17 cellular contexts compared by ENCODE assay signal in the genomic region with DNA sequence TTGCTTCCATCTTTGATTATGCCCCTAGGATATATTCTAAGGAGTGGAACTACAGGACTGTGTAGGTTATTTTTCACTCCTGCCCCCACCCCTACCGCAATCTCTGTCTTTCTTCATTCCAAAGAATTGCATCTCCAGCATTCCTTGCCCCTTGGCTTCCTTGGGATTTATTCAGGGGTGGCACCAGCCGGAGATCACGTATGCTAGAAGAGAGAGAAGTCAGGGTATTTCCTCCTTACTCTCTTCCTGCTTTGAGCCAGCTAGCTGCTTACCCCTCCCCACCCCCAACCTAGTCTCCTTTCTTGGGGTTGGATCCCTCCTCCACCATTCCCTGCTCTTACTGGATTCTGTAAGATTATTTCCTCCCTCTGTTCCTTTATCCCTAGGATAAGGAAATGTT. TPM values are rescaled to one million over a fixed set of nuclear protein-coding genes. Genes with fewer than 3 reads are reported as not detected.
DNase-seq lines count a peak whose midpoint lies in the region; ATAC-seq, FAIRE-seq and TF ChIP-seq lines count a peak whose summit lies in the region.
"Had no signal": no experiment of that assay in that cellular context is flagged by ENCODE, and none has a peak within 500 bp of the region (broad histone marks: within the 10 kb centered on the region; RNA-seq: fewer than 3 reads in every experiment).

No MANE protein-coding gene starts in this region.

- TF ChIP-seq POLR2A in GM12878 (IDR thresholded peaks at IDR 0.05; ENCODE audit: low read depth, low read length) = no peak

- TF ChIP-seq RAD21 in GM12878 (IDR thresholded peaks at IDR 0.05; ENCODE audit: insufficient read depth, low read depth, low read length) = no peak

- 73% methylated on average over 3 of the region's 3 CpGs for WGBS in GM12878 (ENCODE audit: insufficient coverage, insufficient replicate concordance, low lambda C conversion rate, missing lambda C conversion rate)

- H3K9ac ChIP-seq in Loucy (ENCODE audit: low read depth, low read length, poor library complexity, severe bottlenecking) (no peak overlapping the region), GM12878 (ENCODE audit: control insufficient read depth, insufficient read depth, low read length) (no peak overlapping the region)

- peak overlapping the region; percentile 24; the same call in 1 of the 2 replicates for H2AFZ ChIP-seq in Loucy (ENCODE audit: low read length)
- H2AFZ ChIP-seq in GM12878 (ENCODE audit: control insufficient read depth, low read depth, low read length) = peak overlapping the region; percentile 6

- in situ Hi-C loops in GM12878 (cut with MboI) = no loop called here

- H3K27me3 Mint-ChIP-seq in glutamatergic neuron (ENCODE audit: unreplicated experiment) = peaks cover 2% of the 10 kb centered on the region

- H3K9me3 ChIP-seq in Loucy (ENCODE audit: insufficient read depth, low read depth, low read length) = no peaks in the 10 kb centered on the region
- H3K9me3 ChIP-seq in GM12878 (replicated peaks; ENCODE audit: control insufficient read depth, insufficient read depth, low read length) = no peaks in the 10 kb centered on the region
- H3K9me3 ChIP-seq in neutrophil = no peaks in the 10 kb centered on the region
- H3K9me3 ChIP-seq: heart left ventricle had no signal

- RAD21 ChIA-PET in GM12878 (lab: Charles Lee; ENCODE audit: unreplicated experiment) = interaction anchor here (0.6 to 1.0 kb wide), 4 partner anchors 11 to 42 kb away, joined by 3 read pairs; a partner anchor contains a TSS

- TF ChIP-seq EP300 in GM12878 (IDR thresholded peaks at IDR 0.05; ENCODE audit: borderline replicate concordance in 1 of 2, control insufficient read depth in 1 of 2, low read depth in 2 of 2, low read length in 2 of 2) = no peak

- no peak overlapping the region for H3K27ac Mint-ChIP-seq in glutamatergic neuron (ENCODE audit: unreplicated experiment)

- intact Hi-C loops in GM12878 (cut with micrococcal nuclease; ENCODE audit: unreplicated experiment) = no loop called here

- H3K36me3 Mint-ChIP-seq in glutamatergic neuron (ENCODE audit: unreplicated experiment) = no peaks in the 10 kb centered on the region

- no peaks in the 10 kb centered on the region for H3K27me3 ChIP-seq in Loucy (ENCODE audit: insufficient read depth, low read length, poor library complexity, severe bottlenecking)
- no peaks in the 10 kb centered on the region for H3K27me3 ChIP-seq in GM12878 (replicated peaks in 1 of 2; ENCODE audit: control insufficient read depth in 2 of 2, insufficient read depth in 2 of 2, low read length in 1 of 2)
- H3K27me3 ChIP-seq in neutrophil = no peaks in the 10 kb centered on the region
- H3K27me3 ChIP-seq: heart left ventricle had no signal

- H3K4me3 ChIP-seq in Loucy (ENCODE audit: low read length, poor library complexity, severe bottlenecking) = no peak overlapping the region
- no peak overlapping the region for H3K4me3 ChIP-seq in GM12878
- H3K4me3 ChIP-seq in neutrophil (ENCODE audit: low read depth in 1 of 2, low read length in 1 of 2) = peak overlapping the region in 1 of 2 experiments; percentile 25
- H3K4me3 ChIP-seq: heart left ventricle had no signal

- H4K20me1 ChIP-seq in Loucy (ENCODE audit: insufficient read depth, low read length, poor library complexity, severe bottlenecking) (no peaks in the 10 kb centered on the region), GM12878 (ENCODE audit: control insufficient read depth, insufficient read depth) (no peaks in the 10 kb centered on the region)

- H3K4me1 ChIP-seq in Loucy (ENCODE audit: insufficient read depth, low read length, poor library complexity, severe bottlenecking) (peaks cover 13% of the 10 kb centered on the region), GM12878 (ENCODE audit: control insufficient read depth, insufficient read depth, low read length) (peaks cover 23% of the 10 kb centered on the region), neutrophil (ENCODE audit: control insufficient read depth in 1 of 2, insufficient read depth in 1 of 2, low read depth in 1 of 2, low read length in 1 of 2) (peaks cover 53 to 63% of the 10 kb centered on the region in 2 experiments)

- FAIRE-seq in GM12878 (lab: Jason Lieb, UNC) = no peak
- FAIRE-seq: GM12891 had no signal

- ATAC-seq in GM12878 = no peak
- no peak for ATAC-seq in HG02973 (IDR thresholded peaks at IDR 0.05; ENCODE audit: unreplicated experiment)
- ATAC-seq: HCT116, heart left ventricle, left lobe of liver, Panc1 had no signal

- H3K4me1 Mint-ChIP-seq in glutamatergic neuron (ENCODE audit: low read depth, unreplicated experiment) = peaks cover 5% of the 10 kb centered on the region

- H3K27ac ChIP-seq in GM12878 (ENCODE audit: control insufficient read depth, insufficient read depth) = no peak overlapping the region
- H3K27ac ChIP-seq in neutrophil = peak overlapping the region; percentile 78
- H3K27ac ChIP-seq: heart left ventricle had no signal

- POLR2A ChIA-PET in GM12878 (lab: Charles Lee) (interaction anchor here (0.7 to 1.2 kb wide), 2 partner anchors 26 to 33 kb away, joined by 3 read pairs; no protein-coding TSS in a partner anchor), GM10248 (lab: Yijun Ruan, JAX) (no interaction called here)

- SMC1A ChIA-PET in GM12878 (lab: Charles Lee; ENCODE audit: uncharacterized antibody, unreplicated experiment) = interaction anchor here (0.9 to 18.4 kb wide), 4 partner anchors 8 to 86 kb away, joined by 3 to 488 read pairs (median 8); a partner anchor contains a TSS

- no peak overlapping the region for H3K4me3 Mint-ChIP-seq in glutamatergic neuron (ENCODE audit: unreplicated experiment)
- H3K4me3 Mint-ChIP-seq: neural crest cell had no signal

- TF ChIP-seq CTCF in Loucy (conservative IDR thresholded peaks at IDR 0.05; ENCODE audit: low read length) (no peak), GM12878 (IDR thresholded peaks at IDR 0.05 in 2 of 3, conservative IDR thresholded peaks at IDR 0.05 in 1 of 3; ENCODE audit: control insufficient read depth in 2 of 3, extremely low read depth in 1 of 3, insufficient read depth in 1 of 3, low read depth in 3 of 3, low read length in 3 of 3) (no peak), neutrophil (IDR thresholded peaks at IDR 0.05) (no peak), glutamatergic neuron (IDR thresholded peaks at IDR 0.05; ENCODE audit: partially characterized antibody, unreplicated experiment) (no peak), GM10248 (IDR thresholded peaks at IDR 0.05; ENCODE audit: control extremely low read depth, extremely low read depth, low read depth, missing control alignments) (no peak)

- no peaks in the 10 kb centered on the region for H3F3A ChIP-seq in Loucy (ENCODE audit: low read depth)

- H3K4me2 ChIP-seq in Loucy (ENCODE audit: low read depth, low read length, poor library complexity, severe bottlenecking) (no peak overlapping the region), GM12878 (ENCODE audit: control insufficient read depth, insufficient read depth) (no peak overlapping the region)

- BruUV-seq in GM12878 (replicated peaks; lab: Mats Ljungman, UMichigan) = no TSS peak

- DNase-seq in NCI-H82 (lab: John Stamatoyannopoulos, UW) = peak; percentile 43
- no peak for DNase-seq in NCI-H82 treated with DMSO at 0.1 percent for 48 hours (lab: John Stamatoyannopoulos, UW; ENCODE audit: unreplicated experiment)
- DNase-seq in GM12878 (ENCODE audit: low read depth, low spot score) = no peak
- DNase-seq in glutamatergic neuron = no peak
- DNase-seq in GM10248 (ENCODE audit: extremely low spot score) = no peak
- DNase-seq: 8988T, heart left ventricle, NCI-H1105, NCI-H446 had no signal

- H3K79me2 ChIP-seq in Loucy (ENCODE audit: insufficient read depth, low read length) (no peaks in the 10 kb centered on the region), GM12878 (ENCODE audit: control insufficient read depth, insufficient read depth, low read length) (peaks cover 1% of the 10 kb centered on the region; the same call in 1 of the 2 replicates)

- no peaks in the 10 kb centered on the region for H3K9me2 ChIP-seq in Loucy (replicated peaks; ENCODE audit: low read depth, low read length)

- CTCF ChIA-PET in GM12878 (lab: Yijun Ruan, JAX) = interaction anchor here (0.9 to 11.8 kb wide), 5 partner anchors 9 to 188 kb away, joined by 3 to 155 read pairs (median 8); a partner anchor contains a TSS
- CTCF ChIA-PET in GM10248 (lab: Yijun Ruan, JAX) = interaction anchor here (0.7 to 1.6 kb wide), 3 partner anchors 10 to 23 kb away, joined by 3 to 5 read pairs (median 3); no protein-coding TSS in a partner anchor

- H3K9me3 Mint-ChIP-seq in glutamatergic neuron (ENCODE audit: unreplicated experiment) = no peaks in the 10 kb centered on the region

- H3K36me3 ChIP-seq in Loucy (ENCODE audit: insufficient read depth, low read length) (no peaks in the 10 kb centered on the region), GM12878 (ENCODE audit: control insufficient read depth in 2 of 2, insufficient read depth in 2 of 2, low read length in 1 of 2) (no peaks in the 10 kb centered on the region), neutrophil (no peaks in the 10 kb centered on the region)
- H3K36me3 ChIP-seq: heart left ventricle had no signal

RNA-seq across cellular contexts. Expression of a gene that starts 35.0 kb away (rescaled TPM):
- total RNA-seq in GM12878 (2013; cell fraction: nucleolus; rRNA removed) = 602 and 632 TPM in 2 replicates
- 54.4 and 60.5 TPM in 2 replicates for total RNA-seq in GM12878 (2014; rRNA removed)
- total RNA-seq in GM12878 (2014; rRNA removed; fragmentation: Illumina TruSeq; extraction: Trizol) = 81.8 and 87.2 TPM in 2 replicates
- total RNA-seq in GM12878 (2021) = 46.7 and 50.1 TPM in 2 replicates
- 10.2 TPM for polyA plus RNA-seq in GM12878 (2011; ENCODE audit: low read depth)
- 65.3 and 97.9 TPM in 2 replicates for polyA plus RNA-seq in GM12878 (2011; rRNA removed)
- 23.4 and 27.1 TPM in 2 replicates for polyA plus RNA-seq in GM12878 (2011; cell fraction: cytosol; rRNA removed)
- polyA plus RNA-seq in GM12878 (2011; cell fraction: nucleus; rRNA removed) = 56.4 and 58.1 TPM in 2 replicates
- polyA plus RNA-seq in GM12878 (2012) = 23.2 and 28.0 TPM in 2 replicates
- polyA plus RNA-seq in GM12878 (2014; fragmentation: Illumina TruSeq; extraction: Trizol) = 39.3 and 49.0 TPM in 2 replicates
- 10 to 100 TPM; 14.2 to 15.4 TPM for polyA plus RNA-seq in GM12878 (2014; fragmentation: Nextera tagmentation; extraction: Ambion mirVana)
- polyA plus RNA-seq in GM12878 (2014; rRNA removed) = 28.5 and 28.8 TPM in 2 replicates
- 10 to 100 TPM; 21.6 to 26.8 TPM for polyA plus RNA-seq in GM12878 (2016; fragmentation: Nextera tagmentation; extraction: Ambion mirVana)
- polyA minus RNA-seq in GM12878 (2011; rRNA and poly(A)+ RNA removed) = 188 and 229 TPM in 2 replicates
- polyA minus RNA-seq in GM12878 (2011; cell fraction: cytosol; rRNA and poly(A)+ RNA removed) = 42.9 and 49.6 TPM in 2 replicates
- polyA minus RNA-seq in GM12878 (2011; cell fraction: nucleus; rRNA and poly(A)+ RNA removed) = 120 and 185 TPM in 2 replicates
- 23.7 TPM for total RNA-seq in glutamatergic neuron (ENCODE audit: unreplicated experiment)

RNA-seq across cellular contexts. Expression of a gene that starts 42.2 kb away (rescaled TPM):
- total RNA-seq in GM12878 (2013; cell fraction: nucleolus; rRNA removed) = 70.8 and 70.9 TPM in 2 replicates
- total RNA-seq in GM12878 (2014; rRNA removed) = 128 and 141 TPM in 2 replicates
- total RNA-seq in GM12878 (2014; rRNA removed; fragmentation: Illumina TruSeq; extraction: Trizol) = 148 and 152 TPM in 2 replicates
- 182 and 204 TPM in 2 replicates for total RNA-seq in GM12878 (2021)
- 108 TPM for polyA plus RNA-seq in GM12878 (2011; ENCODE audit: low read depth)
- 387 and 412 TPM in 2 replicates for polyA plus RNA-seq in GM12878 (2011; rRNA removed)
- 245 and 314 TPM in 2 replicates for polyA plus RNA-seq in GM12878 (2011; cell fraction: cytosol; rRNA removed)
- 170 and 179 TPM in 2 replicates for polyA plus RNA-seq in GM12878 (2011; cell fraction: nucleus; rRNA removed)
- 175 and 233 TPM in 2 replicates for polyA plus RNA-seq in GM12878 (2012)
- 274 and 338 TPM in 2 replicates for polyA plus RNA-seq in GM12878 (2014; fragmentation: Illumina TruSeq; extraction: Trizol)
- polyA plus RNA-seq in GM12878 (2014; fragmentation: Nextera tagmentation; extraction: Ambion mirVana) = 100 to 1,000 TPM; 155 to 179 TPM
- polyA plus RNA-seq in GM12878 (2014; rRNA removed) = 218 and 266 TPM in 2 replicates
- 100 to 1,000 TPM; 275 to 291 TPM for polyA plus RNA-seq in GM12878 (2016; fragmentation: Nextera tagmentation; extraction: Ambion mirVana)
- 143 and 310 TPM in 2 replicates for polyA minus RNA-seq in GM12878 (2011; rRNA and poly(A)+ RNA removed)
- 48.4 and 63.4 TPM in 2 replicates for polyA minus RNA-seq in GM12878 (2011; cell fraction: cytosol; rRNA and poly(A)+ RNA removed)
- polyA minus RNA-seq in GM12878 (2011; cell fraction: nucleus; rRNA and poly(A)+ RNA removed) = 14.7 and 27.4 TPM in 2 replicates
- total RNA-seq in glutamatergic neuron (ENCODE audit: unreplicated experiment) = 197 TPM
